ENCODE assay signal across 8 cellular contexts in genomic region chr16:87486713-87487112, GRCh38. TPM values are rescaled to one million over a fixed set of nuclear protein-coding genes. Genes with fewer than 3 reads are reported as not detected.
DNase-seq lines count a peak whose midpoint lies in the region; TF ChIP-seq lines count a peak whose summit lies in the region.
"Not testable (repeated sequence)": the region's sequence is repeated elsewhere in the genome, so short reads cannot be mapped to it uniquely, and the experiment has no call there.

No MANE protein-coding gene starts in this region.

- H3K36me3 ChIP-seq in SK-N-SH (replicated peaks in 1 of 2; ENCODE audit: control insufficient read depth in 1 of 2, insufficient read depth in 2 of 2, low read length in 1 of 2); endocrine pancreas (ENCODE audit: control insufficient read depth, insufficient read depth, low read length); left ventricle myocardium inferior; rectal smooth muscle tissue (ENCODE audit: control insufficient read depth, insufficient read depth, low read length); thymus (ENCODE audit: control insufficient read depth, insufficient read depth): not testable (repeated sequence)

- WGBS in SK-N-SH (ENCODE audit: low lambda C conversion rate), result 61% methylated on average over 4 of the region's 4 CpGs
- WGBS in thymus, result 89% methylated on average over 4 of the region's 4 CpGs

- not testable (repeated sequence) for H3F3A ChIP-seq in SK-N-SH (replicated peaks; ENCODE audit: insufficient read depth)

- peaks cover 99% of the 10 kb centered on the region for H3K79me2 ChIP-seq in SK-N-SH (ENCODE audit: insufficient read depth)

- not testable (repeated sequence) for H3K4me3 Mint-ChIP-seq in activated naive CD8-positive, alpha-beta T cell treated with anti-CD3 and anti-CD28 coated beads for 36 hours

- TF ChIP-seq CTCF in SK-N-SH (IDR thresholded peaks at IDR 0.05); left ventricle myocardium inferior (IDR thresholded peaks at IDR 0.05; ENCODE audit: borderline replicate concordance): not testable (repeated sequence)

- not testable (repeated sequence) for H3K4me3 ChIP-seq in SK-N-SH (ENCODE audit: low read depth in 2 of 2, low read length in 1 of 2); left ventricle myocardium inferior; thymus (ENCODE audit: low read length)
- H3K4me3 ChIP-seq in endocrine pancreas (ENCODE audit: control insufficient read depth, insufficient read depth, low read length), result peak overlapping the region; percentile 54
- H3K4me3 ChIP-seq in rectal smooth muscle tissue (ENCODE audit: low read length), result peak overlapping the region; percentile 21

- H3K4me1 Mint-ChIP-seq in activated naive CD8-positive, alpha-beta T cell treated with anti-CD3 and anti-CD28 coated beads for 36 hours, result peaks cover 83% of the 10 kb centered on the region

- peaks cover 99% of the 10 kb centered on the region for H4K20me1 ChIP-seq in SK-N-SH (ENCODE audit: insufficient read depth)

- not testable (repeated sequence) for H3K27me3 Mint-ChIP-seq in activated naive CD8-positive, alpha-beta T cell treated with anti-CD3 and anti-CD28 coated beads for 36 hours

- peak; percentile 28 for DNase-seq in DMS 273 (lab: John Stamatoyannopoulos, UW; ENCODE audit: unreplicated experiment)
- DNase-seq in SK-N-SH; activated naive CD8-positive, alpha-beta T cell treated with anti-CD3 and anti-CD28 coated beads for 36 hours; left ventricle myocardium inferior: not testable (repeated sequence)
- peak; percentile 49 for DNase-seq in myocyte (ENCODE audit: low read depth)

- CTCF ChIA-PET in SK-N-SH (lab: Yijun Ruan, JAX), result interaction anchor here (1.2 to 2.3 kb wide), 3 partner anchors 12 to 84 kb away, joined by 3 to 7 read pairs (median 3); no protein-coding TSS in a partner anchor

- H3K27me3 ChIP-seq in SK-N-SH (ENCODE audit: insufficient read depth); endocrine pancreas (ENCODE audit: control insufficient read depth, insufficient read depth, low read length); left ventricle myocardium inferior (ENCODE audit: low read depth); rectal smooth muscle tissue (ENCODE audit: control insufficient read depth, insufficient read depth, low read length): not testable (repeated sequence)
- peaks cover 28% of the 10 kb centered on the region for H3K27me3 ChIP-seq in thymus (ENCODE audit: control insufficient read depth, insufficient read depth)

- not testable (repeated sequence) for TF ChIP-seq RAD21 in SK-N-SH (IDR thresholded peaks at IDR 0.05; ENCODE audit: low read length)

- H3K27ac ChIP-seq in SK-N-SH (ENCODE audit: low read depth in 2 of 2, low read length in 1 of 2), result peak overlapping the region; percentile 15 to 30; a peak in 2 of 4 replicates
- peak overlapping the region; percentile 25 for H3K27ac ChIP-seq in left ventricle myocardium inferior (replicated peaks)
- H3K27ac ChIP-seq in rectal smooth muscle tissue (ENCODE audit: low read depth, low read length), result not testable (repeated sequence)
- peak overlapping the region; percentile 18 for H3K27ac ChIP-seq in thymus (ENCODE audit: low read depth)

- intact Hi-C loops in left ventricle myocardium inferior (cut with micrococcal nuclease), result not testable (repeated sequence)

- not testable (repeated sequence) for TF ChIP-seq EP300 in SK-N-SH (IDR thresholded peaks at IDR 0.05; ENCODE audit: borderline replicate concordance in 1 of 2, low read depth in 1 of 2, low read length in 1 of 2)

- H3K27ac Mint-ChIP-seq in activated naive CD8-positive, alpha-beta T cell treated with anti-CD3 and anti-CD28 coated beads for 36 hours, result peak overlapping the region; percentile 9

- H3K9me2 ChIP-seq in SK-N-SH, result not testable (repeated sequence)

- not testable (repeated sequence) for H3K9ac ChIP-seq in SK-N-SH; rectal smooth muscle tissue (ENCODE audit: low read length)
- peak overlapping the region; percentile 78 for H3K9ac ChIP-seq in endocrine pancreas (ENCODE audit: control insufficient read depth, insufficient read depth, low read length)

- H3K4me1 ChIP-seq in SK-N-SH (ENCODE audit: control insufficient read depth in 1 of 2, insufficient read depth in 2 of 2, low read depth in 1 of 2, low read length in 1 of 2), result peaks cover 27 to 75% of the 10 kb centered on the region in 2 experiments
- H3K4me1 ChIP-seq in endocrine pancreas (ENCODE audit: control insufficient read depth, insufficient read depth, low read length), result peaks cover 13% of the 10 kb centered on the region
- peaks cover 98% of the 10 kb centered on the region for H3K4me1 ChIP-seq in left ventricle myocardium inferior
- H3K4me1 ChIP-seq in rectal smooth muscle tissue (ENCODE audit: control insufficient read depth, insufficient read depth, low read length), result peaks cover 33% of the 10 kb centered on the region
- not testable (repeated sequence) for H3K4me1 ChIP-seq in thymus (ENCODE audit: control insufficient read depth, insufficient read depth, low read length)

- H3K9me3 ChIP-seq in SK-N-SH; endocrine pancreas (ENCODE audit: control insufficient read depth, low read length); left ventricle myocardium inferior (replicated peaks); thymus (ENCODE audit: control insufficient read depth): not testable (repeated sequence)

- H2AFZ ChIP-seq in SK-N-SH (ENCODE audit: low read depth), result not testable (repeated sequence)

- H3K9me3 Mint-ChIP-seq in activated naive CD8-positive, alpha-beta T cell treated with anti-CD3 and anti-CD28 coated beads for 36 hours, result not testable (repeated sequence)

- POLR2A ChIA-PET in SK-N-SH (lab: Yijun Ruan, JAX), result not testable (repeated sequence)

- H3K4me2 ChIP-seq in SK-N-SH, result not testable (repeated sequence)

- H3K36me3 Mint-ChIP-seq in activated naive CD8-positive, alpha-beta T cell treated with anti-CD3 and anti-CD28 coated beads for 36 hours, result not testable (repeated sequence)

RNA-seq across cellular contexts. Expression of gene ZCCHC14, which starts 6.1 kb away (rescaled TPM):
- 5.6 and 5.7 TPM in 2 replicates for polyA plus RNA-seq in SK-N-SH (2012; rRNA removed)
- 5.4 and 5.9 TPM in 2 replicates for polyA plus RNA-seq in SK-N-SH (2012; cell fraction: cytosol; rRNA removed)
- polyA plus RNA-seq in SK-N-SH (2012; cell fraction: nucleus; rRNA removed), result 22.8 and 27.5 TPM in 2 replicates
- total RNA-seq in activated naive CD8-positive, alpha-beta T cell treated with anti-CD3 and anti-CD28 coated beads for 36 hours, result 1 to 10 TPM; 5.5 to 5.7 TPM
- total RNA-seq in left ventricle myocardium inferior, result 15.9 TPM
- 7.9 and 11.8 TPM in 2 replicates for total RNA-seq in myocyte
- 10.9 TPM for polyA plus RNA-seq in myocyte (2012)
- polyA plus RNA-seq in thymus, result 7.3 TPM
